In the genomic region with DNA sequence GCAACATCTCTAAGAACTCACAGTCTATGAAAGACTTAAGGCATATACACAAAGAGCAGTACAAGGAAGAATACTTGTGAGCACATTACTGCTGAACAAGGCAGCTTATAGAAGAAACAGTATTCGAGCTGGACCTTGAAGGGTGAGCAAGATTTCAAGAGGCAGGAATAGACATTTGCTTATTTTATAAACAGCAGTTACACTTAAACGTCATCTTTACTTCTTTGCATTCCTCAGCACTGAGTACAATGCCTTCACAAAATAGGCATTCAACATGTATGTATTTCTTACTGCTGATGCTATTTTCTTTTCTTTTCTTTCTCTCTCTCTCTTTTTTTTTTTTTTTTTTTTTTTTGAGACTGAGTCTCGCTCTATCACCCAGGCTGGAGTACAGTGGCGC, we compare ENCODE assay signal across 16 cellular contexts.
DNase-seq lines count a peak whose midpoint lies in the region; ATAC-seq, FAIRE-seq and TF ChIP-seq lines count a peak whose summit lies in the region.
"Had no signal": no experiment of that assay in that cellular context is flagged by ENCODE, and none has a peak within 500 bp of the region (broad histone marks: within the 10 kb centered on the region; RNA-seq: fewer than 3 reads in every experiment).

No MANE protein-coding gene starts in this region.

- no peak overlapping the region for H3K27ac Mint-ChIP-seq in CD8-positive, alpha-beta T cell
- H3K27ac Mint-ChIP-seq: CD8-positive, alpha-beta memory T cell; H9 had no signal

- intact Hi-C loops in CD8-positive, alpha-beta T cell (cut with DNase I, micrococcal nuclease), result no loop called here
- intact Hi-C loops in left cardiac atrium (cut with DNase I), result no loop called here
- intact Hi-C loops in kidney (cut with DNase I), result no loop called here

- H3K9me3 Mint-ChIP-seq in CD8-positive, alpha-beta T cell, result peaks cover 2% of the 10 kb centered on the region
- H3K9me3 Mint-ChIP-seq: H9 had no signal

- no peaks in the 10 kb centered on the region for H3K27me3 Mint-ChIP-seq in CD8-positive, alpha-beta T cell (ENCODE audit: low read depth)
- H3K27me3 Mint-ChIP-seq: CD8-positive, alpha-beta memory T cell had no signal

- CTCF ChIA-PET in CD8-positive, alpha-beta T cell (lab: Charles Lee), result no interaction called here

- POLR2A ChIA-PET in CD8-positive, alpha-beta T cell (lab: Charles Lee), result no interaction called here

- no peaks in the 10 kb centered on the region for H3K36me3 ChIP-seq in CD8-positive, alpha-beta T cell (ENCODE audit: insufficient read depth, low read length)
- H3K36me3 ChIP-seq in kidney (ENCODE audit: control insufficient read depth in 1 of 2, insufficient read depth in 2 of 2, low read length in 2 of 2), result no peaks in the 10 kb centered on the region

- H3K4me3 ChIP-seq in fibroblast of the aortic adventitia (ENCODE audit: low read depth, low read length), result no peak overlapping the region
- H3K4me3 ChIP-seq in CD8-positive, alpha-beta T cell (ENCODE audit: low read depth, low read length), result no peak overlapping the region
- H3K4me3 ChIP-seq in kidney (ENCODE audit: low read length in 2 of 2), result no peak overlapping the region

- no peak overlapping the region for H3K9ac ChIP-seq in kidney (ENCODE audit: low read length in 2 of 2)

- no peaks in the 10 kb centered on the region for H3K4me1 ChIP-seq in CD8-positive, alpha-beta T cell (ENCODE audit: insufficient read depth, low read length)
- no peaks in the 10 kb centered on the region for H3K4me1 ChIP-seq in kidney (ENCODE audit: control insufficient read depth in 1 of 2, insufficient read depth in 1 of 2, low read depth in 1 of 2, low read length in 2 of 2)

- no peak overlapping the region for H3K27ac ChIP-seq in CD8-positive, alpha-beta T cell (ENCODE audit: low read depth, low read length)
- H3K27ac ChIP-seq in kidney (ENCODE audit: low read depth in 2 of 2, low read length in 2 of 2), result no peak overlapping the region

- no peaks in the 10 kb centered on the region for H3K36me3 Mint-ChIP-seq in CD8-positive, alpha-beta T cell
- H3K36me3 Mint-ChIP-seq: CD8-positive, alpha-beta memory T cell had no signal

- no peak overlapping the region for H3K4me3 Mint-ChIP-seq in CD8-positive, alpha-beta T cell
- H3K4me3 Mint-ChIP-seq: CD8-positive, alpha-beta memory T cell; H9 had no signal

- ATAC-seq in CD8-positive, alpha-beta T cell, result no peak
- no peak for ATAC-seq in left cardiac atrium

- no peak for FAIRE-seq in kidney (lab: Jason Lieb, UNC)
- FAIRE-seq: RCC 7860 had no signal

- no peaks in the 10 kb centered on the region for H3K9me3 ChIP-seq in CD8-positive, alpha-beta T cell (ENCODE audit: low read length)
- H3K9me3 ChIP-seq in kidney (ENCODE audit: control insufficient read depth in 1 of 2, low read length in 2 of 2), result no peaks in the 10 kb centered on the region

- TF ChIP-seq CTCF in fibroblast of the aortic adventitia (IDR thresholded peaks at IDR 0.05; ENCODE audit: insufficient read depth, low read length), result no peak
- TF ChIP-seq CTCF in CD8-positive, alpha-beta T cell (IDR thresholded peaks at IDR 0.05), result no peak
- no peak for TF ChIP-seq CTCF in kidney (IDR thresholded peaks at IDR 0.05; ENCODE audit: borderline replicate concordance, extremely low read depth, insufficient read depth)

- DNase-seq in EH (ENCODE audit: low read depth) (peak; percentile 70), amniotic stem cell (lab: John Stamatoyannopoulos, UW) (peak; percentile 17), fibroblast of the aortic adventitia (ENCODE audit: low read depth) (peak; percentile 36), smooth muscle cell of the brain vasculature (ENCODE audit: low read depth, low spot score) (peak; percentile 24), left cardiac atrium (no peak), kidney (no peak)
- no peak for DNase-seq in CD8-positive, alpha-beta T cell
- DNase-seq: ACHN; CD8-positive, alpha-beta memory T cell; H9; MV-4-11; NCI-H1417 treated with DMSO at 0.1 percent for 48 hours; NCI-H2029; NCI-H510A treated with DMSO at 0.1 percent for 48 hours; SIG-M5 had no signal

- H3K4me1 Mint-ChIP-seq in CD8-positive, alpha-beta T cell (ENCODE audit: low read depth), result no peaks in the 10 kb centered on the region
- H3K4me1 Mint-ChIP-seq: CD8-positive, alpha-beta memory T cell; H9 had no signal

- no peaks in the 10 kb centered on the region for H3K27me3 ChIP-seq in CD8-positive, alpha-beta T cell (ENCODE audit: insufficient read depth, low read length)

Comparison
In these comparisons a context has a peak if more than half of its experiments do, and no peak if none do; other contexts are left out.
1. DNase-seq: peak in EH (single experiment), amniotic stem cell (single experiment), fibroblast of the aortic adventitia (single experiment) and smooth muscle cell of the brain vasculature (single experiment); none in CD8-positive, alpha-beta T cell (0 of 7), left cardiac atrium (single experiment) and kidney (single experiment).